Comparison of ENCODE assay signal across 8 cellular contexts in genomic region chr14:99481745-99482099, GRCh38. TPM values are rescaled to one million over a fixed set of nuclear protein-coding genes. Genes with fewer than 3 reads are reported as not detected.
A peak's percentile ranks its signal among the peaks of the same experiment; 100 is the strongest.
DNase-seq lines count a peak whose midpoint lies in the region; ATAC-seq and TF ChIP-seq lines count a peak whose summit lies in the region.

No MANE protein-coding gene starts in this region.

- H3K4me1 ChIP-seq in Panc1 (ENCODE audit: control insufficient read depth, insufficient read depth, low read length) (peaks cover 26% of the 10 kb centered on the region), mucosa of rectum (ENCODE audit: control insufficient read depth in 2 of 2, insufficient read depth in 2 of 2, low read length in 2 of 2) (peaks cover 11 to 32% of the 10 kb centered on the region in 2 donors)

- BruUV-seq in Panc1 (replicated peaks; lab: Mats Ljungman, UMichigan), result no TSS peak

- in situ Hi-C loops in Panc1 (cut with HindIII; ENCODE audit: low pct_unique_long_range_greater_than_20kb, low sequenced_read_pairs), result no loop called here

- intact Hi-C loops in Panc1 (cut with micrococcal nuclease; ENCODE audit: unreplicated experiment), result no loop called here

- peak overlapping the region; percentile 93 to 98 for H3K4me3 ChIP-seq in Panc1 (ENCODE audit: low read depth in 2 of 2, low read length in 2 of 2)
- peak overlapping the region; percentile 96 for H3K4me3 ChIP-seq in coronary artery
- H3K4me3 ChIP-seq in mucosa of rectum (ENCODE audit: low read length in 2 of 2), result peak overlapping the region; percentile 92 to 95

- H3K9me3 ChIP-seq in Panc1 (ENCODE audit: control insufficient read depth, insufficient read depth, low read depth, low read length) (no peaks in the 10 kb centered on the region), mucosa of rectum (ENCODE audit: control insufficient read depth in 2 of 2, low read length in 2 of 2) (no peaks in the 10 kb centered on the region)

- peak overlapping the region; percentile 95 to 98 for H3K9ac ChIP-seq in mucosa of rectum (ENCODE audit: low read depth in 1 of 2, low read length in 2 of 2)

- CTCF ChIA-PET in Panc1 (lab: Charles Lee), result no interaction called here

- H3K27ac ChIP-seq in Panc1 (ENCODE audit: low read length) (peak overlapping the region; percentile 84), coronary artery (peak overlapping the region; percentile 93 to 98), mucosa of rectum (ENCODE audit: low read depth in 2 of 2, low read length in 2 of 2) (peak overlapping the region; percentile 86 to 94)

- TF ChIP-seq CTCF in Panc1 (IDR thresholded peaks at IDR 0.05) (no peak), coronary artery (IDR thresholded peaks at IDR 0.05) (no peak)

- H3K36me3 ChIP-seq in Panc1 (ENCODE audit: control insufficient read depth, insufficient read depth, low read length), result peaks cover 5% of the 10 kb centered on the region; the same call in 1 of the 2 replicates
- no peaks in the 10 kb centered on the region for H3K36me3 ChIP-seq in mucosa of rectum (ENCODE audit: control insufficient read depth in 2 of 2, insufficient read depth in 2 of 2, low read length in 2 of 2)

- peak; percentile 7 for DNase-seq in activated effector memory CD4-positive, alpha-beta T cell treated with Interleukin-2 at 50 U/mL for 16 hours
- DNase-seq in activated effector memory CD4-positive, alpha-beta T cell treated with anti-CD3 and anti-CD28 coated beads, Interleukin-2, amount 50 U/mL, for 16 hours, result no peak
- DNase-seq in Panc1 (ENCODE audit: low read depth, low spot score), result no peak
- no peak for DNase-seq in coronary artery (ENCODE audit: low spot score)
- DNase-seq in kidney tubule cell (ENCODE audit: low spot score), result no peak

- H3K27me3 ChIP-seq in Panc1 (ENCODE audit: control insufficient read depth, insufficient read depth, low read length) (no peaks in the 10 kb centered on the region), mucosa of rectum (ENCODE audit: control insufficient read depth in 2 of 2, insufficient read depth in 2 of 2, low read length in 2 of 2) (no peaks in the 10 kb centered on the region)

- POLR2A ChIA-PET in Panc1 (lab: Charles Lee), result no interaction called here

- ATAC-seq in Panc1, result no peak
- ATAC-seq in HG03139 (IDR thresholded peaks at IDR 0.05; ENCODE audit: unreplicated experiment), result no peak
- ATAC-seq in GM19324 (IDR thresholded peaks at IDR 0.05; ENCODE audit: low FRiP score, unreplicated experiment), result no peak

RNA-seq across cellular contexts. Expression of gene CCNK, which starts 0.5 kb away (rescaled TPM):
- total RNA-seq in Panc1 (2021; ENCODE audit: unreplicated experiment), result 47.8 TPM
- polyA plus RNA-seq in Panc1 (2012; ENCODE audit: insufficient read length), result 23.5 TPM

RNA-seq across cellular contexts. Expression of gene SETD3, which starts 1.1 kb away (rescaled TPM):
- total RNA-seq in Panc1 (2021; ENCODE audit: unreplicated experiment), result 51.1 TPM
- polyA plus RNA-seq in Panc1 (2012; ENCODE audit: insufficient read length), result 25.3 TPM
